ENCODE assay signal across 22 cellular contexts in the genomic region with DNA sequence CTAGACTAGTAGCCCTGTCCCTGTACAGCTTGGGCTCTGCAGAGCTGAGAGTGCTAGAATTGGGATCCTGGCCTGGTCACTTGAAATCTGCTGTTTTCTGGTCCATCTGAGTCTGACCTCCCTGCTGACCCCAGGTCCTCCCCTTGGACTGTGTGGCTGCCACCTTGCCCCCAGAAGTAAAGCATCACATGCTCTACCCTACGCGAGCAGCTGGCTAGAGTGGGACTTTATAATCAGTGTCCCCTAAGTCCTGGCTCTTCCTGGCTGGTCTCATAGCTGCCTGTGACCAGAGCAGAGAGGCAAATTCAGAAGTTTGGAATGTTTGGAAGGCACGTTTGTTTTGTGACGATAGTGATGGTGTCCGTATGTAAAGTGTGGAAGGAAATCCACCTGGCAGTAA.
DNase-seq lines count a peak whose midpoint lies in the region; ATAC-seq and TF ChIP-seq lines count a peak whose summit lies in the region.
"Had no signal": no experiment of that assay in that cellular context is flagged by ENCODE, and none has a peak within 500 bp of the region (broad histone marks: within the 10 kb centered on the region; RNA-seq: fewer than 3 reads in every experiment).

No MANE protein-coding gene starts in this region.

- H3K27me3 Mint-ChIP-seq in type B pancreatic cell, result no peaks in the 10 kb centered on the region

- no peaks in the 10 kb centered on the region for H3K9me3 Mint-ChIP-seq in type B pancreatic cell

- no peak overlapping the region for H3K4me3 ChIP-seq in mesenchymal stem cell (ENCODE audit: insufficient read depth in 1 of 2, low read depth in 1 of 2, low read length in 2 of 2)
- H3K4me3 ChIP-seq in ovary, result no peak overlapping the region
- H3K4me3 ChIP-seq in gastroesophageal sphincter, result no peak overlapping the region
- H3K4me3 ChIP-seq: BLaER1, K562 had no signal

- H3K9ac ChIP-seq in mesenchymal stem cell (ENCODE audit: low read length), result no peak overlapping the region
- H3K9ac ChIP-seq: BLaER1 had no signal

- no peak overlapping the region for H2BK5ac ChIP-seq in mesenchymal stem cell (ENCODE audit: low read depth, low read length, poor library complexity, severe bottlenecking)

- peak overlapping the region; percentile 3 for H3K27ac ChIP-seq in mesenchymal stem cell (ENCODE audit: low read length, poor library complexity, severe bottlenecking)
- H3K27ac ChIP-seq in ovary, result no peak overlapping the region
- H3K27ac ChIP-seq in gastroesophageal sphincter, result no peak overlapping the region
- H3K27ac ChIP-seq: BLaER1 had no signal

- H3K23ac ChIP-seq in mesenchymal stem cell (ENCODE audit: low read length in 2 of 2), result no peak overlapping the region

- no peak overlapping the region for H4K91ac ChIP-seq in mesenchymal stem cell (ENCODE audit: low read length)

- H3K36me3 Mint-ChIP-seq in type B pancreatic cell, result peaks cover 5% of the 10 kb centered on the region

- H3K14ac ChIP-seq in mesenchymal stem cell (ENCODE audit: low read length in 2 of 2), result no peak overlapping the region

- H3K27ac Mint-ChIP-seq in type B pancreatic cell, result peak overlapping the region; percentile 29
- H3K27ac Mint-ChIP-seq: CD4-positive, alpha-beta T cell had no signal

- H2AFZ ChIP-seq in mesenchymal stem cell (ENCODE audit: low read depth, low read length), result no peak overlapping the region

- H3K4ac ChIP-seq in mesenchymal stem cell (ENCODE audit: low read depth in 1 of 2, low read length in 2 of 2), result no peak overlapping the region

- intact Hi-C loops in ovary (cut with DNase I), result no loop called here

- peak; percentile 46 for DNase-seq in ELR (ENCODE audit: low read depth)
- peak; percentile 21 to 49 for DNase-seq in SW 1271 (lab: John Stamatoyannopoulos, UW)
- DNase-seq in mesenchymal stem cell, result no peak
- no peak for DNase-seq in type B pancreatic cell (ENCODE audit: extremely low spot score, unreplicated experiment)
- no peak for DNase-seq in ovary
- DNase-seq in LoVo (ENCODE audit: low spot score), result no peak
- no peak for DNase-seq in SHP77 treated with DMSO at 0.1 percent for 48 hours (lab: John Stamatoyannopoulos, UW)
- DNase-seq: ACHN; CD4-positive, alpha-beta T cell; COR-L47; DMS 273 treated with DMSO at 0.1 percent for 48 hours; DMS79 treated with DMSO at 0.1 percent for 48 hours; NCI-H1092 treated with DMSO at 0.1 percent for 48 hours; NCI-H146; NCI-H2029; NCI-H2227 treated with DMSO at 0.1 percent for 48 hours; NCI-H510A; NCI-H748 treated with DMSO at 0.1 percent for 48 hours had no signal

- peaks cover 10% of the 10 kb centered on the region for H3K9me3 ChIP-seq in mesenchymal stem cell (ENCODE audit: control insufficient read depth, low read length)
- no peaks in the 10 kb centered on the region for H3K9me3 ChIP-seq in ovary
- peaks cover 0 to 12% (median 0%) of the 10 kb centered on the region in 3 donors for H3K9me3 ChIP-seq in gastroesophageal sphincter

- no peak overlapping the region for H3K4me3 Mint-ChIP-seq in type B pancreatic cell
- H3K4me3 Mint-ChIP-seq: CD4-positive, alpha-beta T cell had no signal

- TF ChIP-seq POLR2A in ovary (IDR thresholded peaks at IDR 0.05), result no peak
- TF ChIP-seq POLR2A in gastroesophageal sphincter (IDR thresholded peaks at IDR 0.05), result no peak

- peaks cover 12% of the 10 kb centered on the region for H3K79me1 ChIP-seq in mesenchymal stem cell (replicated peaks; ENCODE audit: low read length, poor library complexity, severe bottlenecking)

- TF ChIP-seq EP300 in ovary (IDR thresholded peaks at IDR 0.05) (no peak), gastroesophageal sphincter (IDR thresholded peaks at IDR 0.05) (no peak)

- H2AK5ac ChIP-seq in mesenchymal stem cell (ENCODE audit: low read length, severe bottlenecking), result no peak overlapping the region

- H3K4me2 ChIP-seq in mesenchymal stem cell (ENCODE audit: low read length, poor library complexity, severe bottlenecking), result no peak overlapping the region
- H3K4me2 ChIP-seq: BLaER1 had no signal

- no peak overlapping the region for H2BK120ac ChIP-seq in mesenchymal stem cell (ENCODE audit: low read depth, low read length)

- H3K36me3 ChIP-seq in mesenchymal stem cell (ENCODE audit: control insufficient read depth in 1 of 2, insufficient read depth in 2 of 2, low read depth in 1 of 2, low read length in 2 of 2) (peaks cover 0 to 4% of the 10 kb centered on the region in 2 experiments), ovary (no peaks in the 10 kb centered on the region), gastroesophageal sphincter (no peaks in the 10 kb centered on the region)
- H3K36me3 ChIP-seq: BLaER1 had no signal

- H2BK15ac ChIP-seq in mesenchymal stem cell (ENCODE audit: low read depth, poor library complexity, severe bottlenecking), result no peak overlapping the region

- H3K4me1 ChIP-seq in mesenchymal stem cell (ENCODE audit: control insufficient read depth, insufficient read depth, low read depth, low read length) (peaks cover 5% of the 10 kb centered on the region), ovary (ENCODE audit: insufficient read depth) (no peaks in the 10 kb centered on the region), gastroesophageal sphincter (no peaks in the 10 kb centered on the region)
- H3K4me1 ChIP-seq: BLaER1 had no signal

- H3K27me3 ChIP-seq in mesenchymal stem cell (ENCODE audit: control insufficient read depth in 1 of 2, insufficient read depth in 1 of 2, low read length in 2 of 2), result peaks cover 0 to 6% of the 10 kb centered on the region in 2 experiments
- no peaks in the 10 kb centered on the region for H3K27me3 ChIP-seq in ovary
- H3K27me3 ChIP-seq in gastroesophageal sphincter, result no peaks in the 10 kb centered on the region
- H3K27me3 ChIP-seq: BLaER1 had no signal

- H3K4me1 Mint-ChIP-seq in type B pancreatic cell (ENCODE audit: unreplicated experiment), result no peaks in the 10 kb centered on the region

- no peak overlapping the region for H3K18ac ChIP-seq in mesenchymal stem cell (ENCODE audit: low read depth in 1 of 2, low read length in 2 of 2)

- no peak overlapping the region for H4K8ac ChIP-seq in mesenchymal stem cell (ENCODE audit: low read length)

- TF ChIP-seq CTCF in type B pancreatic cell (conservative IDR thresholded peaks at IDR 0.05) (no peak), ovary (IDR thresholded peaks at IDR 0.05) (no peak), gastroesophageal sphincter (IDR thresholded peaks at IDR 0.05) (no peak)

- H2BK12ac ChIP-seq in mesenchymal stem cell (ENCODE audit: low read length in 2 of 2), result no peak overlapping the region

- ATAC-seq in gastroesophageal sphincter, result no peak
- ATAC-seq: K562, Right ventricle myocardium inferior had no signal

- 73% methylated on average over 5 of the region's 5 CpGs for WGBS in mesenchymal stem cell
- 86 to 93% (median 88%) methylated on average over 5 of the region's 5 CpGs for WGBS in ovary, 3 donors
- WGBS in gastroesophageal sphincter (ENCODE audit: low coverage in 1 of 2), 2 donors, result 75 to 100% methylated on average over 2 of the region's 5 CpGs

Comparison
In these comparisons a context has a peak if more than half of its experiments do, and no peak if none do; other contexts are left out.
1. DNase-seq: peak in ELR (single experiment) and SW 1271 (2 of 2); none in mesenchymal stem cell (single experiment), type B pancreatic cell (single experiment), ovary (0 of 5), LoVo (single experiment) and SHP77 treated with DMSO at 0.1 percent for 48 hours (single experiment).